Comparison of ENCODE assay signal across 8 cellular contexts in genomic region chr2:152172201-152172805, GRCh38. TPM values are rescaled to one million over a fixed set of nuclear protein-coding genes. Genes with fewer than 3 reads are reported as not detected.
DNase-seq lines count a peak whose midpoint lies in the region; ATAC-seq and TF ChIP-seq lines count a peak whose summit lies in the region.
"Not testable (repeated sequence)": the region's sequence is repeated elsewhere in the genome, so short reads cannot be mapped to it uniquely, and the experiment has no call there.

No MANE protein-coding gene starts in this region.

- peaks cover 36 to 65% (median 49%) of the 10 kb centered on the region in 4 donors for H3K4me1 Mint-ChIP-seq in CD4-positive, alpha-beta memory T cell
- H3K4me1 Mint-ChIP-seq in activated T-helper 17 cell treated with anti-CD3 and anti-CD28 coated beads, Interleukin-2, amount 50 U/mL, for 72 hours, result peaks cover 18% of the 10 kb centered on the region
- H3K4me1 Mint-ChIP-seq in chondrocyte (ENCODE audit: low read depth) (peaks cover 41% of the 10 kb centered on the region), osteocyte (ENCODE audit: unreplicated experiment) (peaks cover 43% of the 10 kb centered on the region)

- not testable (repeated sequence) for H3K4me3 ChIP-seq in CD4-positive, alpha-beta memory T cell (ENCODE audit: low read length in 2 of 2); MG63; fibroblast of pulmonary artery (replicated peaks; ENCODE audit: low read depth, low read length); thoracic aorta
- H3K4me3 ChIP-seq in mesenchymal stem cell (ENCODE audit: insufficient read depth in 1 of 2, low read depth in 1 of 2, low read length in 2 of 2), result peak overlapping the region in 1 of 2 experiments; percentile 27

- peak overlapping the region; percentile 57 for H3K9ac ChIP-seq in mesenchymal stem cell (ENCODE audit: low read length)

- H3K18ac ChIP-seq in mesenchymal stem cell (ENCODE audit: low read depth in 1 of 2, low read length in 2 of 2), result not testable (repeated sequence)

- WGBS in mesenchymal stem cell, result 81% methylated on average over 6 of the region's 7 CpGs

- H4K8ac ChIP-seq in mesenchymal stem cell (ENCODE audit: low read length), result not testable (repeated sequence)

- CTCF ChIA-PET in CD4-positive, alpha-beta memory T cell (lab: Charles Lee; ENCODE audit: partially characterized antibody), result interaction anchor here (6.5 kb wide), 1 partner anchor 463 kb away, joined by 115 read pairs; no protein-coding TSS in a partner anchor

- not testable (repeated sequence) for H3K4ac ChIP-seq in mesenchymal stem cell (ENCODE audit: low read depth in 1 of 2, low read length in 2 of 2)

- POLR2A ChIA-PET in CD4-positive, alpha-beta memory T cell (lab: Charles Lee; ENCODE audit: partially characterized antibody), result not testable (repeated sequence)

- H2BK5ac ChIP-seq in mesenchymal stem cell (ENCODE audit: low read depth, low read length, poor library complexity, severe bottlenecking), result not testable (repeated sequence)

- not testable (repeated sequence) for DNase-seq in CD4-positive, alpha-beta memory T cell; chondrocyte (ENCODE audit: low spot score); mesenchymal stem cell; osteocyte (ENCODE audit: extremely low spot score, unreplicated experiment); thoracic aorta (ENCODE audit: low spot score)
- DNase-seq in MG63 (peak; percentile 2), fibroblast of pulmonary artery (ENCODE audit: low read depth) (peak; percentile 14)

- H3K9me3 ChIP-seq in CD4-positive, alpha-beta memory T cell (ENCODE audit: control insufficient read depth in 1 of 2, low read length in 2 of 2); MG63; mesenchymal stem cell (ENCODE audit: control insufficient read depth, low read length); thoracic aorta: not testable (repeated sequence)

- peaks cover 49% of the 10 kb centered on the region for H3K4me1 ChIP-seq in CD4-positive, alpha-beta memory T cell (ENCODE audit: insufficient read depth, low read length)
- not testable (repeated sequence) for H3K4me1 ChIP-seq in mesenchymal stem cell (ENCODE audit: control insufficient read depth, insufficient read depth, low read depth, low read length)
- H3K4me1 ChIP-seq in thoracic aorta (ENCODE audit: control insufficient read depth in 1 of 2, low read depth in 2 of 2), result peaks cover 48 to 56% of the 10 kb centered on the region in 2 donors

- not testable (repeated sequence) for H3K23ac ChIP-seq in mesenchymal stem cell (ENCODE audit: low read length in 2 of 2)

- H3K4me2 ChIP-seq in mesenchymal stem cell (ENCODE audit: low read length, poor library complexity, severe bottlenecking), result not testable (repeated sequence)

- intact Hi-C loops in CD4-positive, alpha-beta memory T cell (cut with micrococcal nuclease), result not testable (repeated sequence)

- H4K91ac ChIP-seq in mesenchymal stem cell (ENCODE audit: low read length), result not testable (repeated sequence)

- peaks cover 3 to 22% of the 10 kb centered on the region in 2 donors for H3K36me3 Mint-ChIP-seq in CD4-positive, alpha-beta memory T cell
- peaks cover 11% of the 10 kb centered on the region for H3K36me3 Mint-ChIP-seq in activated T-helper 17 cell treated with anti-CD3 and anti-CD28 coated beads, Interleukin-2, amount 50 U/mL, for 72 hours (ENCODE audit: low read depth)
- H3K36me3 Mint-ChIP-seq in chondrocyte (ENCODE audit: low read depth); osteocyte (ENCODE audit: unreplicated experiment): not testable (repeated sequence)

- not testable (repeated sequence) for H3K9me3 Mint-ChIP-seq in CD4-positive, alpha-beta memory T cell; activated T-helper 17 cell treated with anti-CD3 and anti-CD28 coated beads, Interleukin-2, amount 50 U/mL, for 72 hours; chondrocyte (ENCODE audit: low read depth); osteocyte (ENCODE audit: unreplicated experiment)

- not testable (repeated sequence) for H3K27ac ChIP-seq in CD4-positive, alpha-beta memory T cell (ENCODE audit: low read depth, low read length); mesenchymal stem cell (ENCODE audit: low read length, poor library complexity, severe bottlenecking)
- peak overlapping the region; percentile 50 to 56 for H3K27ac ChIP-seq in thoracic aorta

- H3K36me3 ChIP-seq in CD4-positive, alpha-beta memory T cell (ENCODE audit: insufficient read depth, low read length); MG63; mesenchymal stem cell (ENCODE audit: control insufficient read depth in 1 of 2, insufficient read depth in 2 of 2, low read depth in 1 of 2, low read length in 2 of 2); thoracic aorta: not testable (repeated sequence)

- H3K27me3 ChIP-seq in CD4-positive, alpha-beta memory T cell (ENCODE audit: insufficient read depth, low read length); MG63; mesenchymal stem cell (ENCODE audit: control insufficient read depth in 1 of 2, insufficient read depth in 1 of 2, low read length in 2 of 2); thoracic aorta (replicated peaks; ENCODE audit: insufficient read depth): not testable (repeated sequence)

- not testable (repeated sequence) for H3K79me1 ChIP-seq in mesenchymal stem cell (replicated peaks; ENCODE audit: low read length, poor library complexity, severe bottlenecking)

- H2AK5ac ChIP-seq in mesenchymal stem cell (ENCODE audit: low read length, severe bottlenecking), result not testable (repeated sequence)

- TF ChIP-seq CTCF in chondrocyte (IDR thresholded peaks at IDR 0.05); fibroblast of pulmonary artery (IDR thresholded peaks at IDR 0.05; ENCODE audit: low read length, missing control alignments); osteocyte (IDR thresholded peaks at IDR 0.05); thoracic aorta (IDR thresholded peaks at IDR 0.05): not testable (repeated sequence)

- H2BK120ac ChIP-seq in mesenchymal stem cell (ENCODE audit: low read depth, low read length), result not testable (repeated sequence)

- H3K27ac Mint-ChIP-seq in CD4-positive, alpha-beta memory T cell, result peak overlapping the region in 5 of 7 donors; percentile 43 to 72 (median 62)
- H3K27ac Mint-ChIP-seq in activated T-helper 17 cell treated with anti-CD3 and anti-CD28 coated beads, Interleukin-2, amount 50 U/mL, for 72 hours, result peak overlapping the region; percentile 17
- H3K27ac Mint-ChIP-seq in chondrocyte (ENCODE audit: unreplicated experiment) (peak overlapping the region; percentile 74), osteocyte (ENCODE audit: unreplicated experiment) (peak overlapping the region; percentile 31)

- not testable (repeated sequence) for H3K14ac ChIP-seq in mesenchymal stem cell (ENCODE audit: low read length in 2 of 2)

- peak overlapping the region in 2 of 8 donors; percentile 45 to 46 for H3K4me3 Mint-ChIP-seq in CD4-positive, alpha-beta memory T cell
- H3K4me3 Mint-ChIP-seq in activated T-helper 17 cell treated with anti-CD3 and anti-CD28 coated beads, Interleukin-2, amount 50 U/mL, for 72 hours; chondrocyte (ENCODE audit: unreplicated experiment); osteocyte (ENCODE audit: unreplicated experiment): not testable (repeated sequence)

- not testable (repeated sequence) for H2BK12ac ChIP-seq in mesenchymal stem cell (ENCODE audit: low read length in 2 of 2)

- not testable (repeated sequence) for H2AFZ ChIP-seq in mesenchymal stem cell (ENCODE audit: low read depth, low read length)

- H3K27me3 Mint-ChIP-seq in CD4-positive, alpha-beta memory T cell; activated T-helper 17 cell treated with anti-CD3 and anti-CD28 coated beads, Interleukin-2, amount 50 U/mL, for 72 hours; chondrocyte (ENCODE audit: low read depth); osteocyte (ENCODE audit: unreplicated experiment): not testable (repeated sequence)

- not testable (repeated sequence) for ATAC-seq in activated T-helper 17 cell treated with anti-CD3 and anti-CD28 coated beads, Interleukin-2, amount 50 U/mL, for 72 hours (replicated peaks); thoracic aorta (ENCODE audit: insufficient number of reproducible peaks, low FRiP score, low read depth)

- not testable (repeated sequence) for H2BK15ac ChIP-seq in mesenchymal stem cell (ENCODE audit: low read depth, poor library complexity, severe bottlenecking)

RNA-seq across cellular contexts. Expression of gene STAM2, which starts 3.3 kb away (rescaled TPM):
- total RNA-seq in CD4-positive, alpha-beta memory T cell, result 10 to 100 TPM; 20.9 to 25.3 TPM
- polyA plus RNA-seq in CD4-positive, alpha-beta memory T cell, result 1 to 10 TPM; 2.9 to 4.2 TPM
- 31.9 and 33.1 TPM in 2 replicates for total RNA-seq in MG63 (2014; rRNA removed; shearing (Covaris generic); ENCODE audit: low replicate concordance)
- total RNA-seq in activated T-helper 17 cell treated with anti-CD3 and anti-CD28 coated beads, Interleukin-2, amount 50 U/mL, for 72 hours, result 10 to 100 TPM; 14.8 to 17.3 TPM
- total RNA-seq in chondrocyte (33.5 to 34.8 TPM (median 34.7 TPM) in 3 replicates), osteocyte (40.4 and 43.0 TPM in 2 replicates), thoracic aorta (10 to 100 TPM; 41.1 to 54.6 TPM)
- polyA plus RNA-seq in mesenchymal stem cell (2013, experiment 1 of 2), result 18.9 TPM
- 20.5 TPM for polyA plus RNA-seq in mesenchymal stem cell (2013, experiment 2 of 2)

Comparison
In these comparisons a context has a peak if more than half of its experiments do, and no peak if none do; other contexts are left out.
1. H3K27ac Mint-ChIP-seq: peak in every context shown above with its lines; median percentile 74 in chondrocyte; 62 in CD4-positive, alpha-beta memory T cell; 31 in osteocyte; 17 in activated T-helper 17 cell treated with anti-CD3 and anti-CD28 coated beads, Interleukin-2, amount 50 U/mL, for 72 hours.